8 cellular contexts compared by ENCODE assay signal in the genomic region with DNA sequence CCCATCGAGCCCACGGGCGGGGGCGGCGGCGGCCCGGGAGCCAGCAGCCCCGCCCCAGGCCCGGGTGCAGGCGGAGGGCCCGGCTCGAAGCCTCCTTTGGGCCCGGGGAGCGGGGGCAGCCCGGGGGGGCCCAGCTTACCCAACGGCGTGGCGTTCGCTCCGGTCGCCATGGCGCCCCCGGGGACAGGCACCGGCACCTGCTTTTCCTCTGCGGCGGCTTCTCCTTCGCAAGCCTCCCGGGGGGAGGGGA. TPM values are rescaled to one million over a fixed set of nuclear protein-coding genes. Genes with fewer than 3 reads are reported as not detected.
A peak's percentile ranks its signal among the peaks of the same experiment; 100 is the strongest.
DNase-seq lines count a peak whose midpoint lies in the region; ATAC-seq and TF ChIP-seq lines count a peak whose summit lies in the region.

No MANE protein-coding gene starts in this region.

- peaks cover 62% of the 10 kb centered on the region for H3F3A ChIP-seq in neural progenitor cell (ENCODE audit: low read depth)

- no peak for TF ChIP-seq CTCF in neural progenitor cell (IDR thresholded peaks at IDR 0.05)

- H3K27ac Mint-ChIP-seq in dendritic cell treated with granulocyte-macrophage colony-stimulating factor and Interleukin-4, amounts not matched to agents 40 ng/mL and 50 ng/mL, for 4 days: peak overlapping the region; percentile 95
- no peak overlapping the region for H3K27ac Mint-ChIP-seq in neural progenitor cell

- no peaks in the 10 kb centered on the region for H3K9me3 Mint-ChIP-seq in dendritic cell treated with granulocyte-macrophage colony-stimulating factor and Interleukin-4, amounts not matched to agents 40 ng/mL and 50 ng/mL, for 4 days
- H3K9me3 Mint-ChIP-seq in neural progenitor cell: no peaks in the 10 kb centered on the region

- H3K4me3 ChIP-seq in HUES48 (ENCODE audit: low read depth, low read length) (peak overlapping the region; percentile 91), neural progenitor cell (peak overlapping the region; percentile 98)

- no peak overlapping the region for H2AFZ ChIP-seq in neural progenitor cell (replicated peaks)

- H3K27me3 ChIP-seq in HUES48 (ENCODE audit: control insufficient read depth, insufficient read depth, low read length) (no peaks in the 10 kb centered on the region), neural progenitor cell (no peaks in the 10 kb centered on the region)

- H3K9ac ChIP-seq in HUES48 (ENCODE audit: low read depth, low read length) (peak overlapping the region; percentile 93), neural progenitor cell (peak overlapping the region; percentile 98)

- intact Hi-C loops in dendritic cell treated with granulocyte-macrophage colony-stimulating factor and Interleukin-4, amounts not matched to agents 40 ng/mL and 50 ng/mL, for 4 days (cut with micrococcal nuclease): loop anchor here (1.0 to 5.0 kb wide), 2 partner anchors 25 to 36 kb away; a partner anchor contains a TSS

- H3K4me1 ChIP-seq in HUES48 (ENCODE audit: control insufficient read depth, insufficient read depth, low read length) (0 out of 2 replicates have a peak, but pooled peaks cover 4% of the 10 kb centered on the region), neural progenitor cell (peaks cover 28% of the 10 kb centered on the region)

- ATAC-seq in GM18909 (IDR thresholded peaks at IDR 0.05; ENCODE audit: poor library complexity, unreplicated experiment) (peak; percentile 19), GM21825 (IDR thresholded peaks at IDR 0.05; ENCODE audit: unreplicated experiment) (no peak)

- no peaks in the 10 kb centered on the region for H3K9me3 ChIP-seq in HUES48 (ENCODE audit: control insufficient read depth, insufficient read depth, low read length)
- no peaks in the 10 kb centered on the region for H3K9me3 ChIP-seq in neural progenitor cell (ENCODE audit: low read depth)

- peak overlapping the region; percentile 99 for H3K27ac ChIP-seq in HUES48 (ENCODE audit: low read depth, low read length)
- peak overlapping the region; percentile 99 for H3K27ac ChIP-seq in neural progenitor cell

- H3K4me1 Mint-ChIP-seq in dendritic cell treated with granulocyte-macrophage colony-stimulating factor and Interleukin-4, amounts not matched to agents 40 ng/mL and 50 ng/mL, for 4 days (ENCODE audit: low read depth): peaks cover 39% of the 10 kb centered on the region
- peaks cover 35% of the 10 kb centered on the region for H3K4me1 Mint-ChIP-seq in neural progenitor cell

- peaks cover 44% of the 10 kb centered on the region for H4K20me1 ChIP-seq in neural progenitor cell (ENCODE audit: low read depth)

- peak overlapping the region; percentile 79 for H3K4me2 ChIP-seq in neural progenitor cell

- H3K79me2 ChIP-seq in neural progenitor cell (ENCODE audit: low read depth): peaks cover 54% of the 10 kb centered on the region

- peaks cover 49% of the 10 kb centered on the region for H3K36me3 Mint-ChIP-seq in dendritic cell treated with granulocyte-macrophage colony-stimulating factor and Interleukin-4, amounts not matched to agents 40 ng/mL and 50 ng/mL, for 4 days (ENCODE audit: low read depth)
- H3K36me3 Mint-ChIP-seq in neural progenitor cell: peaks cover 37% of the 10 kb centered on the region

- DNase-seq in neural progenitor cell (ENCODE audit: low spot score) (no peak), middle frontal gyrus (ENCODE audit: extremely low spot score, low spot score) (no peak), ureter (ENCODE audit: low spot score) (no peak), dermis blood vessel endothelial cell (no peak)

- H3K27me3 Mint-ChIP-seq in dendritic cell treated with granulocyte-macrophage colony-stimulating factor and Interleukin-4, amounts not matched to agents 40 ng/mL and 50 ng/mL, for 4 days: no peaks in the 10 kb centered on the region
- H3K27me3 Mint-ChIP-seq in neural progenitor cell (ENCODE audit: insufficient read depth, low read depth): peaks cover 12% of the 10 kb centered on the region

- H3K4me3 Mint-ChIP-seq in dendritic cell treated with granulocyte-macrophage colony-stimulating factor and Interleukin-4, amounts not matched to agents 40 ng/mL and 50 ng/mL, for 4 days: peak overlapping the region; percentile 75
- H3K4me3 Mint-ChIP-seq in neural progenitor cell: peak overlapping the region; percentile 91

- H3K36me3 ChIP-seq in HUES48 (ENCODE audit: control insufficient read depth, insufficient read depth, low read length) (peaks cover 43% of the 10 kb centered on the region), neural progenitor cell (peaks cover 37% of the 10 kb centered on the region)

RNA-seq across cellular contexts. Expression of a gene that starts 0.2 kb away (rescaled TPM):
- 140 and 193 TPM in 2 replicates for total RNA-seq in neural progenitor cell (ENCODE audit: low replicate concordance)
- total RNA-seq in ureter: 391 TPM
- total RNA-seq in dermis blood vessel endothelial cell: 104 and 116 TPM in 2 replicates

RNA-seq across cellular contexts. Expression of a gene that starts 18.4 kb away (rescaled TPM):
- 1.4 and 2.2 TPM in 2 replicates for total RNA-seq in neural progenitor cell (ENCODE audit: low replicate concordance)
- total RNA-seq in ureter: 11.4 TPM
- total RNA-seq in dermis blood vessel endothelial cell: 0.23 and 0.34 TPM in 2 replicates

RNA-seq across cellular contexts. Expression of a gene that starts 24.9 kb away (rescaled TPM):
- 15.8 and 27.7 TPM in 2 replicates for total RNA-seq in neural progenitor cell (ENCODE audit: low replicate concordance)
- 14.0 TPM for total RNA-seq in ureter
- 46.1 and 93.6 TPM in 2 replicates for total RNA-seq in dermis blood vessel endothelial cell

RNA-seq across cellular contexts. Expression of a gene that starts 32.2 kb away (rescaled TPM):
- 11.4 and 34.9 TPM in 2 replicates for total RNA-seq in neural progenitor cell (ENCODE audit: low replicate concordance)
- 18.7 TPM for total RNA-seq in ureter
- total RNA-seq in dermis blood vessel endothelial cell: 20.1 and 38.7 TPM in 2 replicates

RNA-seq across cellular contexts. Expression of a gene that starts 34.2 kb away (rescaled TPM):
- 0.06 and 1.8 TPM in 2 replicates for total RNA-seq in neural progenitor cell (ENCODE audit: low replicate concordance)
- total RNA-seq in ureter: 23.3 TPM
- 2.0 and 2.9 TPM in 2 replicates for total RNA-seq in dermis blood vessel endothelial cell
